Comparison of ENCODE assay signal across 1 cellular context in the genomic region with DNA sequence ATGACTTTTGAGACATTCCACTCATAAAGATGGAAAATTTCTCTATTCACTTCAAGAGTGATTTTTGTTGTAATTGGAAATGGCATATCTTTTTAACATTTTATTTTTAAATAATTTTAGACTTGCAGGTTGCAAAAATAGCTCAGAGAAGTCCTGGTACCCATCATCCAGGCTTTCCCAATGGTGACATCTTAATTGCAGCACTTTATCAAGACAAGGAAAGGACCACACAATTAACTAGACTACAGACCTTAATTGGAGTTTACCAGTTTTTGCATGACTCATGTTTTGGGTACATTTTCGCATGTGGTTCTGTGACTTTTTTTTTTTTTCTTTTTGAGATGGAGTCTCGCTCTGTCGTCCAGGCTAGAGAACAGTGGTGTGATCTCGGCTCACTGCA.
TF ChIP-seq lines count a peak whose summit lies in the region.

No MANE protein-coding gene starts in this region.

TF ChIP-seq in GM12878, 131 proteins besides CTCF, POLR2A, EP300 and RAD21:
- TF ChIP-seq YY1 (IDR thresholded peaks at IDR 0.05; ENCODE audit: low read depth, low read length) (no peak), RBBP5 (conservative IDR thresholded peaks at IDR 0.05) (no peak), BRCA1 (IDR thresholded peaks at IDR 0.05; ENCODE audit: low read depth, low read length) (no peak), ZNF622 (IDR thresholded peaks at IDR 0.05) (no peak), LARP7 (IDR thresholded peaks at IDR 0.05) (no peak), ATF7 (IDR thresholded peaks at IDR 0.05; ENCODE audit: low read depth) (no peak), SP1 (IDR thresholded peaks at IDR 0.05; ENCODE audit: low read depth, low read length) (no peak), ZBED1 (IDR thresholded peaks at IDR 0.05; ENCODE audit: borderline replicate concordance) (no peak), FOXM1 (IDR thresholded peaks at IDR 0.05; ENCODE audit: low read depth, low read length) (no peak), KAT2A (conservative IDR thresholded peaks at IDR 0.05; ENCODE audit: control insufficient read depth, low read depth, low read length) (no peak), SMARCA5 (IDR thresholded peaks at IDR 0.05) (no peak), NBN (IDR thresholded peaks at IDR 0.05) (no peak)
- TF ChIP-seq, protein P1, sequence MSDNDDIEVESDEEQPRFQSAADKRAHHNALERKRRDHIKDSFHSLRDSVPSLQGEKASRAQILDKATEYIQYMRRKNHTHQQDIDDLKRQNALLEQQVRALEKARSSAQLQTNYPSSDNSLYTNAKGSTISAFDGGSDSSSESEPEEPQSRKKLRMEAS (IDR thresholded peaks at IDR 0.05; ENCODE audit: low read depth, low read length) = no peak
- TF ChIP-seq, protein P2, sequence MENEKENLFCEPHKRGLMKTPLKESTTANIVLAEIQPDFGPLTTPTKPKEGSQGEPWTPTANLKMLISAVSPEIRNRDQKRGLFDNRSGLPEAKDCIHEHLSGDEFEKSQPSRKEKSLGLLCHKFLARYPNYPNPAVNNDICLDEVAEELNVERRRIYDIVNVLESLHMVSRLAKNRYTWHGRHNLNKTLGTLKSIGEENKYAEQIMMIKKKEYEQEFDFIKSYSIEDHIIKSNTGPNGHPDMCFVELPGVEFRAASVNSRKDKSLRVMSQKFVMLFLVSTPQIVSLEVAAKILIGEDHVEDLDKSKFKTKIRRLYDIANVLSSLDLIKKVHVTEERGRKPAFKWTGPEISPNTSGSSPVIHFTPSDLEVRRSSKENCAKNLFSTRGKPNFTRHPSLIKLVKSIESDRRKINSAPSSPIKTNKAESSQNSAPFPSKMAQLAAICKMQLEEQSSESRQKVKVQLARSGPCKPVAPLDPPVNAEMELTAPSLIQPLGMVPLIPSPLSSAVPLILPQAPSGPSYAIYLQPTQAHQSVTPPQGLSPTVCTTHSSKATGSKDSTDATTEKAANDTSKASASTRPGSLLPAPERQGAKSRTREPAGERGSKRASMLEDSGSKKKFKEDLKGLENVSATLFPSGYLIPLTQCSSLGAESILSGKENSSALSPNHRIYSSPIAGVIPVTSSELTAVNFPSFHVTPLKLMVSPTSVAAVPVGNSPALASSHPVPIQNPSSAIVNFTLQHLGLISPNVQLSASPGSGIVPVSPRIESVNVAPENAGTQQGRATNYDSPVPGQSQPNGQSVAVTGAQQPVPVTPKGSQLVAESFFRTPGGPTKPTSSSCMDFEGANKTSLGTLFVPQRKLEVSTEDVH (IDR thresholded peaks at IDR 0.05; ENCODE audit: low read depth, partially characterized antibody) = no peak
- TF ChIP-seq, protein P3, sequence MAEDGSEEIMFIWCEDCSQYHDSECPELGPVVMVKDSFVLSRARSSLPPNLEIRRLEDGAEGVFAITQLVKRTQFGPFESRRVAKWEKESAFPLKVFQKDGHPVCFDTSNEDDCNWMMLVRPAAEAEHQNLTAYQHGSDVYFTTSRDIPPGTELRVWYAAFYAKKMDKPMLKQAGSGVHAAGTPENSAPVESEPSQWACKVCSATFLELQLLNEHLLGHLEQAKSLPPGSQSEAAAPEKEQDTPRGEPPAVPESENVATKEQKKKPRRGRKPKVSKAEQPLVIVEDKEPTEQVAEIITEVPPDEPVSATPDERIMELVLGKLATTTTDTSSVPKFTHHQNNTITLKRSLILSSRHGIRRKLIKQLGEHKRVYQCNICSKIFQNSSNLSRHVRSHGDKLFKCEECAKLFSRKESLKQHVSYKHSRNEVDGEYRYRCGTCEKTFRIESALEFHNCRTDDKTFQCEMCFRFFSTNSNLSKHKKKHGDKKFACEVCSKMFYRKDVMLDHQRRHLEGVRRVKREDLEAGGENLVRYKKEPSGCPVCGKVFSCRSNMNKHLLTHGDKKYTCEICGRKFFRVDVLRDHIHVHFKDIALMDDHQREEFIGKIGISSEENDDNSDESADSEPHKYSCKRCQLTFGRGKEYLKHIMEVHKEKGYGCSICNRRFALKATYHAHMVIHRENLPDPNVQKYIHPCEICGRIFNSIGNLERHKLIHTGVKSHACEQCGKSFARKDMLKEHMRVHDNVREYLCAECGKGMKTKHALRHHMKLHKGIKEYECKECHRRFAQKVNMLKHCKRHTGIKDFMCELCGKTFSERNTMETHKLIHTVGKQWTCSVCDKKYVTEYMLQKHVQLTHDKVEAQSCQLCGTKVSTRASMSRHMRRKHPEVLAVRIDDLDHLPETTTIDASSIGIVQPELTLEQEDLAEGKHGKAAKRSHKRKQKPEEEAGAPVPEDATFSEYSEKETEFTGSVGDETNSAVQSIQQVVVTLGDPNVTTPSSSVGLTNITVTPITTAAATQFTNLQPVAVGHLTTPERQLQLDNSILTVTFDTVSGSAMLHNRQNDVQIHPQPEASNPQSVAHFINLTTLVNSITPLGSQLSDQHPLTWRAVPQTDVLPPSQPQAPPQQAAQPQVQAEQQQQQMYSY (CRISPR knock-in tag; IDR thresholded peaks at IDR 0.05) = no peak
TF ChIP-seq in GM12878: peak in this region for 0.
